In genomic region chr2:149924549-149925213, GRCh38 we compare ENCODE assay signal across 20 cellular contexts.
"Had no signal": no experiment of that assay in that cellular context is flagged by ENCODE, and none has a peak within 500 bp of the region (broad histone marks: within the 10 kb centered on the region; RNA-seq: fewer than 3 reads in every experiment).

No MANE protein-coding gene starts in this region.

- H3K4me3 Mint-ChIP-seq: activated CD4-positive, alpha-beta memory T cell treated with anti-CD3 and anti-CD28 coated beads for 36 hours; activated CD8-positive, alpha-beta memory T cell treated with anti-CD3 and anti-CD28 coated beads, Interleukin-2, amount 10 ng/mL, durations not matched to agents 7 days and 5 days; activated naive CD4-positive, alpha-beta T cell treated with anti-CD3 and anti-CD28 coated beads for 36 hours; activated naive CD8-positive, alpha-beta T cell treated with anti-CD3 and anti-CD28 coated beads, Interleukin-2, amount 50 U/mL, for 24 hours; nephron progenitor cell; T-helper 17 cell had no signal

- H3K27me3 Mint-ChIP-seq: activated CD4-positive, alpha-beta memory T cell treated with anti-CD3 and anti-CD28 coated beads for 36 hours; activated CD8-positive, alpha-beta memory T cell treated with anti-CD3 and anti-CD28 coated beads, Interleukin-2, amount 10 ng/mL, durations not matched to agents 7 days and 5 days; activated naive CD8-positive, alpha-beta T cell treated with anti-CD3 and anti-CD28 coated beads, Interleukin-2, amount 50 U/mL, for 24 hours; T-helper 17 cell had no signal

- H3K4me3 ChIP-seq: ascending aorta, dorsolateral prefrontal cortex, esophagus muscularis mucosa, hepatocyte, left ventricle myocardium inferior, prostate gland, right lobe of liver, thoracic aorta had no signal

- H3K4me1 Mint-ChIP-seq: activated CD8-positive, alpha-beta memory T cell treated with anti-CD3 and anti-CD28 coated beads, Interleukin-2, amount 10 ng/mL, durations not matched to agents 7 days and 5 days; activated naive CD8-positive, alpha-beta T cell treated with anti-CD3 and anti-CD28 coated beads, Interleukin-2, amount 50 U/mL, for 24 hours; T-helper 17 cell had no signal

- H3K27me3 ChIP-seq: ascending aorta, dorsolateral prefrontal cortex, esophagus muscularis mucosa, hepatocyte, right lobe of liver had no signal

- H3K36me3 Mint-ChIP-seq: activated CD4-positive, alpha-beta memory T cell treated with anti-CD3 and anti-CD28 coated beads for 36 hours; activated CD8-positive, alpha-beta memory T cell treated with anti-CD3 and anti-CD28 coated beads, Interleukin-2, amount 10 ng/mL, durations not matched to agents 7 days and 5 days had no signal

- H3K4me1 ChIP-seq: ascending aorta, esophagus muscularis mucosa, left ventricle myocardium inferior, prostate gland, right lobe of liver had no signal

- ATAC-seq: activated CD8-positive, alpha-beta memory T cell treated with anti-CD3 and anti-CD28 coated beads, Interleukin-2, amount 10 ng/mL, durations not matched to agents 7 days and 5 days; activated naive CD8-positive, alpha-beta T cell treated with anti-CD3 and anti-CD28 coated beads, Interleukin-2, amount 50 U/mL, for 24 hours; T-helper 17 cell had no signal

- H3K27ac ChIP-seq: ascending aorta, dorsolateral prefrontal cortex, esophagus muscularis mucosa, hepatocyte, left ventricle myocardium inferior, prostate gland, right lobe of liver, thoracic aorta, WERI-Rb-1 had no signal

- H3K9me3 ChIP-seq: ascending aorta, esophagus muscularis mucosa, prostate gland, right lobe of liver, thoracic aorta had no signal

- H3K27ac Mint-ChIP-seq: activated CD4-positive, alpha-beta memory T cell treated with anti-CD3 and anti-CD28 coated beads for 36 hours; activated CD8-positive, alpha-beta memory T cell treated with anti-CD3 and anti-CD28 coated beads, Interleukin-2, amount 10 ng/mL, durations not matched to agents 7 days and 5 days; activated naive CD4-positive, alpha-beta T cell treated with anti-CD3 and anti-CD28 coated beads for 36 hours; activated naive CD8-positive, alpha-beta T cell treated with anti-CD3 and anti-CD28 coated beads, Interleukin-2, amount 50 U/mL, for 24 hours; activated T-helper 2 cell treated with anti-CD3 and anti-CD28 coated beads, Interferon-gamma antibody, Interleukin-2, Interleukin-4, amounts not matched to agents 10 μg/mL and 5 μg/mL and 100 μg/mL, durations not matched to agents 14 hours and 24 hours and 36 hours; nephron progenitor cell; T-helper 17 cell had no signal

- DNase-seq: activated CD4-positive, alpha-beta memory T cell treated with anti-CD3 and anti-CD28 coated beads for 36 hours; activated CD8-positive, alpha-beta memory T cell treated with anti-CD3 and anti-CD28 coated beads, Interleukin-2, amount 10 ng/mL, durations not matched to agents 7 days and 5 days; activated naive CD4-positive, alpha-beta T cell treated with anti-CD3 and anti-CD28 coated beads for 36 hours; activated naive CD8-positive, alpha-beta T cell treated with anti-CD3 and anti-CD28 coated beads, Interleukin-2, amount 50 U/mL, for 24 hours; activated T-cell treated with anti-CD3 and anti-CD28 coated beads, Interleukin-2, amount 50 U/mL, for 1 hour; dorsolateral prefrontal cortex; islet precursor cell; left ventricle myocardium inferior; mesendoderm; nephron progenitor cell; occipital lobe; right lobe of liver; T-helper 17 cell; WERI-Rb-1 had no signal

- H3K36me3 ChIP-seq: ascending aorta, esophagus muscularis mucosa, left ventricle myocardium inferior, prostate gland, right lobe of liver, thoracic aorta, WERI-Rb-1 had no signal
